16 cellular contexts compared by ENCODE assay signal in the genomic region with DNA sequence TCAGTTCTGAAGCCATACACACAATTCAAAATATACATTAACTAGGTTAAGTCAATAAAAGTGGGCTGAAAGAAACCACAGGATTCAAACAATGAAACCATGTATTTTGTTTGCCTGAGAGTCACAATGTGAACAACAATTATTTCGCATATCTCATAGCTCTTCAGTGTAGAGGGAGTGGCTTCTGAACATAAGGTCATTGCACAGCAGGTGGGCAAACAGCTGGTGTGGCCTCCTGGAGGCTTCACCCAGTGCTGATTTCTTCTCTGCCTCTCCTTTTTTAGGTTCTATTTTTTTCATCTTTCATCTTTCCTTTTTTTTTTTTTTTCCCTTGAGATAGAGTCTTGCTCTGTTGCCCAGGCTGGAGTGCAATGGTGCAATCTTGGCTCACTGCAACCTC.
"Had no signal": no experiment of that assay in that cellular context is flagged by ENCODE, and none has a peak within 500 bp of the region (broad histone marks: within the 10 kb centered on the region; RNA-seq: fewer than 3 reads in every experiment).

No MANE protein-coding gene starts in this region.

- H3K4me3 Mint-ChIP-seq: activated CD4-positive, alpha-beta memory T cell treated with anti-CD3 and anti-CD28 coated beads, Interleukin-2, amount 10 ng/mL, durations not matched to agents 7 days and 5 days; activated naive CD4-positive, alpha-beta T cell treated with anti-CD3 and anti-CD28 coated beads for 36 hours; activated T-helper 17 cell treated with anti-CD3 and anti-CD28 coated beads, Interleukin-2, amount 50 U/mL, for 72 hours; nephron had no signal

- H3K9me3 Mint-ChIP-seq: activated naive CD4-positive, alpha-beta T cell treated with anti-CD3 and anti-CD28 coated beads for 36 hours; activated T-helper 17 cell treated with anti-CD3 and anti-CD28 coated beads, Interleukin-2, amount 50 U/mL, for 72 hours had no signal

- ATAC-seq: activated T-helper 17 cell treated with anti-CD3 and anti-CD28 coated beads, Interleukin-2, amount 50 U/mL, for 72 hours; heart left ventricle; left lung; right cardiac atrium had no signal

- H3K4me1 Mint-ChIP-seq: activated CD4-positive, alpha-beta memory T cell treated with anti-CD3 and anti-CD28 coated beads, Interleukin-2, amount 10 ng/mL, durations not matched to agents 7 days and 5 days had no signal

- DNase-seq: activated CD4-positive, alpha-beta memory T cell treated with anti-CD3 and anti-CD28 coated beads, Interleukin-2, amount 10 ng/mL, durations not matched to agents 7 days and 5 days; activated CD4-positive, alpha-beta T cell treated with anti-CD3 and anti-CD28 coated beads for 1 hour; activated naive CD4-positive, alpha-beta T cell treated with anti-CD3 and anti-CD28 coated beads for 36 hours; adrenal gland; central memory CD4-positive, alpha-beta T cell; cortex of kidney; effector CD8-positive, alpha-beta T cell; foreskin melanocyte; heart left ventricle; left lung; occipital lobe; right cardiac atrium; small intestine had no signal

- H3K27ac Mint-ChIP-seq: activated CD4-positive, alpha-beta memory T cell treated with anti-CD3 and anti-CD28 coated beads, Interleukin-2, amount 10 ng/mL, durations not matched to agents 7 days and 5 days; activated naive CD4-positive, alpha-beta T cell treated with anti-CD3 and anti-CD28 coated beads for 36 hours had no signal

- H3K27me3 Mint-ChIP-seq: activated CD4-positive, alpha-beta memory T cell treated with anti-CD3 and anti-CD28 coated beads, Interleukin-2, amount 10 ng/mL, durations not matched to agents 7 days and 5 days; activated T-helper 17 cell treated with anti-CD3 and anti-CD28 coated beads, Interleukin-2, amount 50 U/mL, for 72 hours; progenitor cell of endocrine pancreas had no signal
